In genomic region chr7:47327698-47328391, GRCh38 we compare ENCODE assay signal across 8 cellular contexts.
DNase-seq lines count a peak whose midpoint lies in the region; ATAC-seq and TF ChIP-seq lines count a peak whose summit lies in the region.

No MANE protein-coding gene starts in this region.

- no peak overlapping the region for H2BK5ac ChIP-seq in neuronal stem cell (ENCODE audit: low read length)

- H3K18ac ChIP-seq in neuronal stem cell (ENCODE audit: low read length): peak overlapping the region; percentile 95

- 0 out of 2 replicates have a peak, but pooled peaks cover 3% of the 10 kb centered on the region for H3K79me2 ChIP-seq in SK-N-SH (ENCODE audit: insufficient read depth)

- H3K4me1 ChIP-seq in SK-N-SH (ENCODE audit: control insufficient read depth in 1 of 2, insufficient read depth in 2 of 2, low read depth in 1 of 2, low read length in 1 of 2) (peaks cover 29 to 43% of the 10 kb centered on the region in 2 experiments), neuronal stem cell (ENCODE audit: control insufficient read depth in 2 of 2, insufficient read depth in 1 of 2, low read depth in 1 of 2, low read length in 2 of 2) (peaks cover 32 to 39% of the 10 kb centered on the region in 2 donors)

- H2BK120ac ChIP-seq in neuronal stem cell (ENCODE audit: low read depth, low read length): no peak overlapping the region

- H3K9me2 ChIP-seq in SK-N-SH: no peaks in the 10 kb centered on the region

- H3K36me3 ChIP-seq in SK-N-SH (replicated peaks in 1 of 2; ENCODE audit: control insufficient read depth in 1 of 2, insufficient read depth in 2 of 2, low read length in 1 of 2) (peaks cover 12 to 47% of the 10 kb centered on the region in 2 experiments), neuronal stem cell (replicated peaks in 1 of 2; ENCODE audit: control insufficient read depth in 2 of 2, insufficient read depth in 2 of 2, low read length in 2 of 2) (peaks cover 2 to 5% of the 10 kb centered on the region in 2 donors)

- no peak overlapping the region for H4K91ac ChIP-seq in neuronal stem cell (ENCODE audit: low read depth, low read length, poor library complexity)

- no peak overlapping the region for H3K4me3 Mint-ChIP-seq in natural killer cell

- TF ChIP-seq EP300 in SK-N-SH (IDR thresholded peaks at IDR 0.05; ENCODE audit: borderline replicate concordance in 1 of 2, low read depth in 1 of 2, low read length in 1 of 2): no peak; a peak in 1 of 4 replicates

- no peak for TF ChIP-seq RAD21 in SK-N-SH (IDR thresholded peaks at IDR 0.05; ENCODE audit: low read length)

- no peaks in the 10 kb centered on the region; the same call in 1 of the 2 replicates for H4K20me1 ChIP-seq in SK-N-SH (ENCODE audit: insufficient read depth)

- H3K4me2 ChIP-seq in SK-N-SH: peak overlapping the region; percentile 66
- peak overlapping the region; percentile 75 for H3K4me2 ChIP-seq in neuronal stem cell (ENCODE audit: insufficient read depth, low read length, poor library complexity, severe bottlenecking)

- TF ChIP-seq CTCF in SK-N-SH (IDR thresholded peaks at IDR 0.05) (no peak), natural killer cell (IDR thresholded peaks at IDR 0.05) (no peak)

- CTCF ChIA-PET in SK-N-SH (lab: Yijun Ruan, JAX): interaction anchor here (1.2 to 4.0 kb wide), 6 partner anchors 8 to 491 kb away, joined by 4 to 21 read pairs (median 6); no protein-coding TSS in a partner anchor

- H3K79me1 ChIP-seq in neuronal stem cell (ENCODE audit: low read depth, low read length): peaks cover 4% of the 10 kb centered on the region

- ATAC-seq in GM21528 (IDR thresholded peaks at IDR 0.05; ENCODE audit: low FRiP score, unreplicated experiment) (no peak), natural killer cell (no peak)

- peak overlapping the region; percentile 82 for H2AK5ac ChIP-seq in neuronal stem cell (ENCODE audit: low read depth, low read length)

- peak overlapping the region; percentile 63 for H2BK15ac ChIP-seq in neuronal stem cell (ENCODE audit: low read length)

- no peak overlapping the region for H3K4ac ChIP-seq in neuronal stem cell (ENCODE audit: low read length)

- H3K27me3 ChIP-seq in SK-N-SH (ENCODE audit: insufficient read depth): no peaks in the 10 kb centered on the region
- no peaks in the 10 kb centered on the region for H3K27me3 ChIP-seq in neuronal stem cell (ENCODE audit: control insufficient read depth in 3 of 3, insufficient read depth in 3 of 3, low read depth in 1 of 3, low read length in 3 of 3)

- peak overlapping the region; percentile 77 for H3K23ac ChIP-seq in neuronal stem cell (ENCODE audit: low read depth, low read length, poor library complexity)

- H3K4me1 Mint-ChIP-seq in natural killer cell: no peaks in the 10 kb centered on the region

- intact Hi-C loops in natural killer cell (cut with micrococcal nuclease): no loop called here

- POLR2A ChIA-PET in SK-N-SH (lab: Yijun Ruan, JAX): no interaction called here

- peaks cover 16% of the 10 kb centered on the region for H3F3A ChIP-seq in SK-N-SH (replicated peaks; ENCODE audit: insufficient read depth)

- no peaks in the 10 kb centered on the region for H3K9me3 Mint-ChIP-seq in natural killer cell

- H3K27me3 Mint-ChIP-seq in natural killer cell (ENCODE audit: low read depth in 2 of 2): no peaks in the 10 kb centered on the region

- H3K9ac ChIP-seq in SK-N-SH (peak overlapping the region; percentile 37; the same call in 1 of the 2 replicates), neuronal stem cell (ENCODE audit: low read depth, low read length, poor library complexity) (peak overlapping the region; percentile 72)

- peak overlapping the region; percentile 40 to 70 for H3K27ac ChIP-seq in SK-N-SH (ENCODE audit: low read depth in 2 of 2, low read length in 1 of 2)
- peak overlapping the region; percentile 96 for H3K27ac ChIP-seq in neuronal stem cell (replicated peaks; ENCODE audit: low read length)

- no peak overlapping the region for H3K27ac Mint-ChIP-seq in natural killer cell

- DNase-seq in DMS153 treated with DMSO at 0.1 percent for 48 hours (lab: John Stamatoyannopoulos, UW; ENCODE audit: unreplicated experiment) (peak; percentile 20), SK-N-SH (peak; percentile 62), glomerular visceral epithelial cell (ENCODE audit: extremely low spot score) (peak; percentile 81), neuronal stem cell (ENCODE audit: low spot score) (peak; percentile 84), NOMO-1 treated with dmso at 0.1 percent for 144 hours (lab: John Stamatoyannopoulos, UW; ENCODE audit: unreplicated experiment) (no peak), NCI-H748 (lab: John Stamatoyannopoulos, UW; ENCODE audit: unreplicated experiment) (no peak), natural killer cell (no peak)

- H2AFZ ChIP-seq in SK-N-SH (ENCODE audit: low read depth): peak overlapping the region; percentile 7; the same call in 1 of the 2 replicates
- peak overlapping the region; percentile 88 for H2AFZ ChIP-seq in neuronal stem cell (ENCODE audit: low read length)

- no peak overlapping the region for H2BK12ac ChIP-seq in neuronal stem cell (ENCODE audit: low read length)

- peak overlapping the region; percentile 44 for H4K8ac ChIP-seq in neuronal stem cell (ENCODE audit: low read depth, low read length)

- H3K36me3 Mint-ChIP-seq in natural killer cell: no peaks in the 10 kb centered on the region

- peak overlapping the region; percentile 6 to 16; a peak in 2 of 4 replicates for H3K4me3 ChIP-seq in SK-N-SH (ENCODE audit: low read depth in 2 of 2, low read length in 1 of 2)
- H3K4me3 ChIP-seq in neuronal stem cell (ENCODE audit: low read length in 2 of 2): peak overlapping the region; percentile 56 to 63

- WGBS in SK-N-SH (ENCODE audit: low lambda C conversion rate): 56% methylated on average over 22 of the region's 24 CpGs
- WGBS in neuronal stem cell (ENCODE audit: extremely low coverage in 2 of 2, insufficient read length in 2 of 2, insufficient replicate concordance in 1 of 2), 2 donors: no CpG with 5 or more reads among the region's 24 CpGs

- H3K9me3 ChIP-seq in SK-N-SH: no peaks in the 10 kb centered on the region
- no peaks in the 10 kb centered on the region for H3K9me3 ChIP-seq in neuronal stem cell (replicated peaks in 1 of 2; ENCODE audit: control insufficient read depth in 2 of 2, insufficient read depth in 1 of 2, low read depth in 1 of 2, low read length in 2 of 2)

- H3K14ac ChIP-seq in neuronal stem cell (ENCODE audit: low read length): peak overlapping the region; percentile 66

TF ChIP-seq in SK-N-SH, 30 proteins besides CTCF, POLR2A, EP300 and RAD21:
- TF ChIP-seq SIN3A (IDR thresholded peaks at IDR 0.05; ENCODE audit: borderline replicate concordance, low read depth, low read length) (0 out of 2 replicates have a peak, but pooled peaks have one; percentile 20), PBX3 (IDR thresholded peaks at IDR 0.05) (peak; percentile 27; the same call in 1 of the 2 replicates), NRF1 (IDR thresholded peaks at IDR 0.05; ENCODE audit: low read depth, low read length) (no peak), TCF12 (IDR thresholded peaks at IDR 0.05) (peak; percentile 23; the same call in 1 of the 2 replicates), NFIC (IDR thresholded peaks at IDR 0.05; ENCODE audit: borderline replicate concordance) (peak; percentile 43; the same call in 1 of the 2 replicates)

Comparison
In these comparisons a context has a peak if more than half of its experiments do, and no peak if none do; other contexts are left out.
1. DNase-seq: peak in DMS153 treated with DMSO at 0.1 percent for 48 hours (single experiment), SK-N-SH (single experiment), glomerular visceral epithelial cell (single experiment) and neuronal stem cell (single experiment); none in NOMO-1 treated with dmso at 0.1 percent for 144 hours (single experiment), NCI-H748 (single experiment) and natural killer cell (single experiment).